20 cellular contexts compared by ENCODE assay signal in the genomic region with DNA sequence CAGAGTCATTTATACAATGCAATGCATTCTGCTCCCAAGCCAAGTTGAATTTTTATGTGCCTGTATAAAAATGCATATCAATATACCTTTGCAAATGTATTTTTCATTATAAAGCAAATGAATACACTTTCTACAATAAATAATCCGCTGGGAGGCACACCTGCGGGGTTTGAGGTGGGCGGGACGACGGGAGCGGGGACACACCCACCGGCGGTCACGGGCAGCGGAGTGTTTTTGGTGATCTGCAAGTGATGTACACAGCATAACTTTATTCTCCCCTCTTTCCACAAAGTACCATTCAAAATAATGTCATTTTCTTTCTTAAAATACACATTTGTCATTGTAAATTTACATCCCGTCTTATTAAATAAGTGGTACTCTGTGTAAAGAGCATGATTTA. TPM values are rescaled to one million over a fixed set of nuclear protein-coding genes. Genes with fewer than 3 reads are reported as not detected.
DNase-seq lines count a peak whose midpoint lies in the region; ATAC-seq and TF ChIP-seq lines count a peak whose summit lies in the region.
"Had no signal": no experiment of that assay in that cellular context is flagged by ENCODE, and none has a peak within 500 bp of the region (broad histone marks: within the 10 kb centered on the region; RNA-seq: fewer than 3 reads in every experiment).

No MANE protein-coding gene starts in this region.

- H3K4me3 ChIP-seq in BLaER1 (no peak overlapping the region), Caco-2 (ENCODE audit: low read depth, low read length) (no peak overlapping the region), PC-3 (ENCODE audit: low read length) (no peak overlapping the region), mammary epithelial cell (replicated peaks in 1 of 3; ENCODE audit: insufficient read depth in 1 of 3, low read depth in 2 of 3, low read length in 3 of 3) (no peak overlapping the region)
- H3K4me3 ChIP-seq: Peyer's patch, SK-N-MC had no signal

- TSS peak; percentile 88 for BruUV-seq in Caco-2 (replicated peaks; lab: Mats Ljungman, UMichigan)
- TSS peak; percentile 45 for BruUV-seq in PC-3 (replicated peaks; lab: Mats Ljungman, UMichigan)
- TSS peak; percentile 86 for BruUV-seq in mammary epithelial cell (replicated peaks; lab: Mats Ljungman, UMichigan)

- H3K4me2 ChIP-seq in BLaER1 (peak overlapping the region; percentile 87), PC-3 (ENCODE audit: low read length) (no peak overlapping the region), mammary epithelial cell (ENCODE audit: insufficient read depth, low read depth, low read length) (no peak overlapping the region)

- no peaks in the 10 kb centered on the region for H3F3A ChIP-seq in PC-3 (ENCODE audit: low read length, unreplicated experiment)

- peaks cover 77% of the 10 kb centered on the region for H3K36me3 Mint-ChIP-seq in Caco-2 (ENCODE audit: insufficient read depth, unreplicated experiment)
- H3K36me3 Mint-ChIP-seq in activated T-cell treated with anti-CD3 and anti-CD28 coated beads, Interleukin-2, amount 50 U/mL, for 24 hours (ENCODE audit: low read depth), result peaks cover 56% of the 10 kb centered on the region

- no peaks in the 10 kb centered on the region for H3K9me3 Mint-ChIP-seq in Caco-2 (ENCODE audit: unreplicated experiment)
- H3K9me3 Mint-ChIP-seq in activated T-cell treated with anti-CD3 and anti-CD28 coated beads, Interleukin-2, amount 50 U/mL, for 24 hours, result no peaks in the 10 kb centered on the region
- H3K9me3 Mint-ChIP-seq: T-helper 1 cell treated with Interleukin-12 subunit alpha and Interleukin-12 subunit beta and Interleukin-4 antibody, amounts not matched to agents 30 μg/mL and 1 μg/mL, for 36 hours had no signal

- peak overlapping the region; percentile 71 for H3K9ac ChIP-seq in BLaER1
- H3K9ac ChIP-seq in PC-3 (ENCODE audit: low read length), result no peak overlapping the region
- H3K9ac ChIP-seq in mammary epithelial cell (ENCODE audit: insufficient read depth, low read length), result no peak overlapping the region

- dilution Hi-C loops in mammary epithelial cell (cut with HindIII; ENCODE audit: low sequenced_read_pairs), result no loop called here

- H4K20me1 ChIP-seq in BLaER1 (peaks cover 28% of the 10 kb centered on the region), PC-3 (ENCODE audit: low read length) (no peaks in the 10 kb centered on the region), mammary epithelial cell (ENCODE audit: insufficient read depth, low read length) (peaks cover 3% of the 10 kb centered on the region)

- H3K27me3 ChIP-seq in BLaER1 (no peaks in the 10 kb centered on the region), Caco-2 (replicated peaks; ENCODE audit: control insufficient read depth, insufficient read depth, low read length) (no peaks in the 10 kb centered on the region), PC-3 (ENCODE audit: low read length) (no peaks in the 10 kb centered on the region), mammary epithelial cell (ENCODE audit: insufficient read depth, low read length) (no peaks in the 10 kb centered on the region)
- H3K27me3 ChIP-seq: Peyer's patch had no signal

- no peaks in the 10 kb centered on the region for H3K9me3 ChIP-seq in BLaER1
- H3K9me3 ChIP-seq in Caco-2, result no peaks in the 10 kb centered on the region
- no peaks in the 10 kb centered on the region for H3K9me3 ChIP-seq in PC-3 (ENCODE audit: low read length)
- H3K9me3 ChIP-seq in mammary epithelial cell (replicated peaks; ENCODE audit: insufficient read depth, low read length), result no peaks in the 10 kb centered on the region
- H3K9me3 ChIP-seq: Peyer's patch had no signal

- peaks cover 99% of the 10 kb centered on the region for H3K4me1 ChIP-seq in BLaER1
- H3K4me1 ChIP-seq in Caco-2, result no peaks in the 10 kb centered on the region
- H3K4me1 ChIP-seq in PC-3 (ENCODE audit: insufficient read depth, low read length), result no peaks in the 10 kb centered on the region
- no peaks in the 10 kb centered on the region for H3K4me1 ChIP-seq in mammary epithelial cell (ENCODE audit: insufficient read depth, low read length)

- H3K4me1 Mint-ChIP-seq in Caco-2 (ENCODE audit: low read depth, unreplicated experiment), result no peaks in the 10 kb centered on the region
- peaks cover 12% of the 10 kb centered on the region for H3K4me1 Mint-ChIP-seq in activated T-cell treated with anti-CD3 and anti-CD28 coated beads, Interleukin-2, amount 50 U/mL, for 24 hours (ENCODE audit: low read depth)

- DNase-seq in Caco-2 (no peak), PC-3 (no peak), mammary epithelial cell (no peak), DMS114 treated with DMSO at 0.1 percent for 48 hours (lab: John Stamatoyannopoulos, UW; ENCODE audit: unreplicated experiment) (no peak)
- DNase-seq in activated T-cell treated with anti-CD3 and anti-CD28 coated beads, Interleukin-2, amount 50 U/mL, for 24 hours, result no peak
- DNase-seq: DMS53; KG1; MM.1S; NCI-H2029; NCI-H446 treated with DMSO at 0.1 percent for 48 hours; NCI-H526; NCI-H82; NK-92 treated with Interleukin-12 subunit alpha and Interleukin-12 subunit beta, amount 100 ng/mL, for 24 hours; Peyer's patch; SHP77 treated with DMSO at 0.1 percent for 48 hours had no signal

- POLR2A ChIA-PET in Caco-2 (lab: Charles Lee), result no interaction called here
- POLR2A ChIA-PET in PC-3 (lab: Charles Lee; ENCODE audit: unreplicated experiment), result no interaction called here

- 93% methylated on average over 11 of the region's 11 CpGs for WGBS in mammary epithelial cell (ENCODE audit: low coverage, missing lambda C conversion rate)

- peak overlapping the region; percentile 90 for H3K27ac ChIP-seq in BLaER1
- no peak overlapping the region for H3K27ac ChIP-seq in PC-3 (ENCODE audit: low read length)
- H3K27ac ChIP-seq in mammary epithelial cell (ENCODE audit: insufficient read depth, low read depth, low read length), result no peak overlapping the region
- H3K27ac ChIP-seq: Peyer's patch, SK-N-MC had no signal

- H3K27ac Mint-ChIP-seq in Caco-2 (ENCODE audit: unreplicated experiment), result no peak overlapping the region
- H3K27ac Mint-ChIP-seq in activated T-cell treated with anti-CD3 and anti-CD28 coated beads, Interleukin-2, amount 50 U/mL, for 24 hours, result no peak overlapping the region
- H3K27ac Mint-ChIP-seq: B cell; T-helper 1 cell treated with Interleukin-12 subunit alpha and Interleukin-12 subunit beta and Interleukin-4 antibody, amounts not matched to agents 30 μg/mL and 1 μg/mL, for 36 hours had no signal

- in situ Hi-C loops in mammary epithelial cell (cut with MboI; ENCODE audit: low sequenced_read_pairs in 2 of 2), result loop anchor here in 1 of 2 donors (25.0 kb wide), 1 partner anchor 264 kb away; no protein-coding TSS in a partner anchor

- TF ChIP-seq CTCF in Caco-2 (IDR thresholded peaks at IDR 0.05; ENCODE audit: insufficient read depth in 1 of 2, low read depth in 1 of 2, low read length in 1 of 2, severe bottlenecking in 1 of 2, unreplicated experiment in 1 of 2), result no peak
- TF ChIP-seq CTCF in PC-3 (conservative IDR thresholded peaks at IDR 0.05; ENCODE audit: low read depth, low read length), result no peak
- no peak for TF ChIP-seq CTCF in mammary epithelial cell (conservative IDR thresholded peaks at IDR 0.05 in 1 of 2, IDR thresholded peaks at IDR 0.05 in 1 of 2; ENCODE audit: extremely low read depth in 1 of 2, insufficient read depth in 1 of 2, low read depth in 1 of 2, low read length in 2 of 2)

- H3K4me3 Mint-ChIP-seq in Caco-2 (ENCODE audit: unreplicated experiment), result no peak overlapping the region
- H3K4me3 Mint-ChIP-seq in activated T-cell treated with anti-CD3 and anti-CD28 coated beads, Interleukin-2, amount 50 U/mL, for 24 hours, result no peak overlapping the region
- H3K4me3 Mint-ChIP-seq: B cell; T-helper 1 cell treated with Interleukin-12 subunit alpha and Interleukin-12 subunit beta and Interleukin-4 antibody, amounts not matched to agents 30 μg/mL and 1 μg/mL, for 36 hours had no signal

- H3K9me2 ChIP-seq in PC-3 (replicated peaks; ENCODE audit: low read length), result no peaks in the 10 kb centered on the region

- no peaks in the 10 kb centered on the region for H3K79me2 ChIP-seq in PC-3 (ENCODE audit: low read length)
- peaks cover 26% of the 10 kb centered on the region for H3K79me2 ChIP-seq in mammary epithelial cell (ENCODE audit: insufficient read depth, low read length)

- peaks cover 45% of the 10 kb centered on the region for H3K36me3 ChIP-seq in BLaER1
- peaks cover 1% of the 10 kb centered on the region; the same call in 1 of the 2 replicates for H3K36me3 ChIP-seq in Caco-2 (ENCODE audit: control insufficient read depth, insufficient read depth, low read length)
- peaks cover 7% of the 10 kb centered on the region; the same call in 1 of the 2 replicates for H3K36me3 ChIP-seq in PC-3 (ENCODE audit: low read depth, low read length)
- H3K36me3 ChIP-seq in mammary epithelial cell (ENCODE audit: insufficient read depth, low read length), result peaks cover 4% of the 10 kb centered on the region

- no peak for ATAC-seq in PC-3
- ATAC-seq in GM21529 (IDR thresholded peaks at IDR 0.05; ENCODE audit: unreplicated experiment), result no peak

- CTCF ChIA-PET in Caco-2 (lab: Charles Lee) (no interaction called here), PC-3 (lab: Charles Lee) (no interaction called here), mammary epithelial cell (lab: Charles Lee; ENCODE audit: low non-redundant PET) (no interaction called here)

- no peak overlapping the region for H2AFZ ChIP-seq in PC-3 (ENCODE audit: low read length)
- H2AFZ ChIP-seq in mammary epithelial cell (ENCODE audit: low read depth, low read length), result no peak overlapping the region

- H3K27me3 Mint-ChIP-seq in Caco-2 (ENCODE audit: insufficient read depth, unreplicated experiment), result no peaks in the 10 kb centered on the region
- H3K27me3 Mint-ChIP-seq in activated T-cell treated with anti-CD3 and anti-CD28 coated beads, Interleukin-2, amount 50 U/mL, for 24 hours, result no peaks in the 10 kb centered on the region
- H3K27me3 Mint-ChIP-seq: B cell had no signal

- intact Hi-C loops in Caco-2 (cut with micrococcal nuclease; ENCODE audit: unreplicated experiment) (no loop called here), PC-3 (cut with micrococcal nuclease) (no loop called here), mammary epithelial cell (cut with micrococcal nuclease) (no loop called here)

RNA-seq across cellular contexts. Expression of gene BRD1, which starts 54.1 kb away (rescaled TPM):
- 46.9 and 48.3 TPM in 2 replicates for total RNA-seq in Caco-2 (2022)
- total RNA-seq in PC-3 (2014; rRNA removed), result 19.1 and 23.0 TPM in 2 replicates
- 10 to 100 TPM; 25.5 to 26.9 TPM for total RNA-seq in mammary epithelial cell
- polyA plus RNA-seq in mammary epithelial cell, result 4.5 TPM
- polyA minus RNA-seq in mammary epithelial cell, result 5.3 TPM
